In genomic region chr2:38155025-38155424, GRCh38 we compare ENCODE assay signal across 24 cellular contexts.
A peak's percentile ranks its signal among the peaks of the same experiment; 100 is the strongest.
DNase-seq lines count a peak whose midpoint lies in the region; ATAC-seq, FAIRE-seq and TF ChIP-seq lines count a peak whose summit lies in the region.
"Had no signal": no experiment of that assay in that cellular context is flagged by ENCODE, and none has a peak within 500 bp of the region (broad histone marks: within the 10 kb centered on the region; RNA-seq: fewer than 3 reads in every experiment).

No MANE protein-coding gene starts in this region.

- H3K9me3 ChIP-seq in heart right ventricle = no peaks in the 10 kb centered on the region
- no peaks in the 10 kb centered on the region for H3K9me3 ChIP-seq in right atrium auricular region
- H3K9me3 ChIP-seq: BLaER1, HAP-1 had no signal

- no peak for DNase-seq in heart right ventricle
- no peak for DNase-seq in right atrium auricular region (ENCODE audit: low spot score)
- DNase-seq in islet precursor cell = peak; percentile 63
- no peak for DNase-seq in activated naive CD4-positive, alpha-beta T cell treated with anti-CD3 and anti-CD28 coated beads, Interleukin-2, amount 50 U/mL, for 16 hours
- no peak for DNase-seq in stimulated activated CD4-positive, alpha-beta T cell treated with anti-CD3 and anti-CD28 coated beads, Interleukin-4, amount 100 ng/mL, for 1 hour
- DNase-seq in frontal cortex (ENCODE audit: low spot score in 2 of 2) = no peak
- DNase-seq: CD4-positive, alpha-beta T cell; GOT3; HFFc6; KBM-7; NCI-H1105 treated with DMSO at 0.1 percent for 48 hours; NCI-H146; NCI-H1930; NCI-H2107; NCI-H524 treated with DMSO at 0.1 percent for 48 hours; NCI-H774; RPMI8226; SHP77 treated with DMSO at 0.1 percent for 48 hours had no signal

- FAIRE-seq in frontal cortex (lab: Jason Lieb, UNC) = no peak
- FAIRE-seq: D721Med, GM18507, HTR-8/SVneo had no signal

- TF ChIP-seq CTCF in heart right ventricle (IDR thresholded peaks at IDR 0.05) = no peak
- TF ChIP-seq CTCF in right atrium auricular region (IDR thresholded peaks at IDR 0.05) = no peak
- no peak for TF ChIP-seq CTCF in VCaP (conservative IDR thresholded peaks at IDR 0.05)

- H3K36me3 ChIP-seq in heart right ventricle (no peaks in the 10 kb centered on the region), right atrium auricular region (no peaks in the 10 kb centered on the region)
- H3K36me3 ChIP-seq: BLaER1, HAP-1 had no signal

- H3K4me1 ChIP-seq in heart right ventricle = peaks cover 0 to 39% (median 12%) of the 10 kb centered on the region in 9 donors
- peaks cover 0 to 9% of the 10 kb centered on the region in 2 donors for H3K4me1 ChIP-seq in right atrium auricular region
- H3K4me1 ChIP-seq: BLaER1, HAP-1 had no signal

- H3K27me3 ChIP-seq in heart right ventricle (peaks cover 0 to 2% (median 0%) of the 10 kb centered on the region in 7 donors), right atrium auricular region (no peaks in the 10 kb centered on the region)
- H3K27me3 ChIP-seq: BLaER1 had no signal

- peak overlapping the region in 7 of 10 donors; percentile 49 to 85 (median 61) for H3K27ac ChIP-seq in heart right ventricle
- H3K27ac ChIP-seq in right atrium auricular region = no peak overlapping the region
- H3K27ac ChIP-seq in VCaP = peak overlapping the region; percentile 95
- H3K27ac ChIP-seq: BLaER1 had no signal

- ATAC-seq in heart right ventricle = peak in 5 of 8 donors; percentile 14 to 61 (median 43)

- intact Hi-C loops in heart right ventricle (cut with DNase I) = no loop called here

- 32 to 46% methylated on average over 3 of the region's 3 CpGs for WGBS in heart right ventricle, 2 donors

- no peak overlapping the region for H3K4me3 ChIP-seq in heart right ventricle
- no peak overlapping the region for H3K4me3 ChIP-seq in right atrium auricular region
- H3K4me3 ChIP-seq: BLaER1, HAP-1 had no signal

Comparison
In these comparisons a context has a peak if more than half of its experiments do, and no peak if none do; other contexts are left out.
1. H3K27ac ChIP-seq: peak in heart right ventricle (7 of 10) and VCaP (single experiment); none in right atrium auricular region (0 of 2).